Comparison of ENCODE assay signal across 7 cellular contexts in genomic region chr15:78034495-78035191, GRCh38. TPM values are rescaled to one million over a fixed set of nuclear protein-coding genes. Genes with fewer than 3 reads are reported as not detected.
DNase-seq lines count a peak whose midpoint lies in the region; ATAC-seq and TF ChIP-seq lines count a peak whose summit lies in the region.

No MANE protein-coding gene starts in this region.

- no peaks in the 10 kb centered on the region for H3K27me3 Mint-ChIP-seq in activated CD8-positive, alpha-beta T cell treated with anti-CD3 and anti-CD28 coated beads, Interleukin-2, amount 10 ng/mL, durations not matched to agents 7 days and 5 days (ENCODE audit: low read depth)

- TF ChIP-seq CTCF in HL-60 (IDR thresholded peaks at IDR 0.05; ENCODE audit: insufficient read depth, low read length), result no peak

- peak overlapping the region; percentile 64 for H3K4me3 Mint-ChIP-seq in activated CD8-positive, alpha-beta T cell treated with anti-CD3 and anti-CD28 coated beads, Interleukin-2, amount 10 ng/mL, durations not matched to agents 7 days and 5 days

- peaks cover 20 to 42% (median 37%) of the 10 kb centered on the region in 3 donors for H3K4me1 ChIP-seq in skeletal muscle tissue (ENCODE audit: control insufficient read depth in 3 of 3, insufficient read depth in 3 of 3, low read length in 3 of 3)

- peak overlapping the region; percentile 72 for H3K27ac ChIP-seq in HL-60 (replicated peaks)
- peak overlapping the region; percentile 72 for H3K27ac ChIP-seq in skeletal muscle tissue (ENCODE audit: low read depth, low read length)

- H3K4me3 ChIP-seq in HL-60 (replicated peaks; ENCODE audit: insufficient read depth, low read length) (no peak overlapping the region), skeletal muscle tissue (ENCODE audit: low read length in 3 of 3) (peak overlapping the region in 1 of 3 donors; percentile 18)

- CTCF ChIA-PET in activated CD8-positive, alpha-beta T cell treated with anti-CD3 and anti-CD28 coated beads, Interleukin-2, amount 10 ng/mL, durations not matched to agents 7 days and 5 days (lab: Charles Lee), result interaction anchor here (0.7 to 7.0 kb wide), 27 partner anchors 10 to 161 kb away, joined by 3 to 64 read pairs (median 8); partner anchors contain the start of gene TBC1D2B

- POLR2A ChIA-PET in activated CD8-positive, alpha-beta T cell treated with anti-CD3 and anti-CD28 coated beads, Interleukin-2, amount 10 ng/mL, durations not matched to agents 7 days and 5 days (lab: Charles Lee), result interaction anchor here (1.2 to 6.0 kb wide), 9 partner anchors 13 to 69 kb away, joined by 3 to 53 read pairs (median 6); no protein-coding TSS in a partner anchor

- peaks cover 0 to 3% (median 0%) of the 10 kb centered on the region in 3 donors for H3K36me3 ChIP-seq in skeletal muscle tissue (ENCODE audit: control insufficient read depth in 3 of 3, insufficient read depth in 3 of 3, low read length in 3 of 3)

- ATAC-seq in GM21360 (IDR thresholded peaks at IDR 0.05; ENCODE audit: unreplicated experiment) (peak; percentile 62), esophagus mucosa (peak; percentile 26)
- ATAC-seq in activated CD8-positive, alpha-beta T cell treated with anti-CD3 and anti-CD28 coated beads, Interleukin-2, amount 10 ng/mL, durations not matched to agents 7 days and 5 days, result peak; percentile 91

- peaks cover 77% of the 10 kb centered on the region for H3K36me3 Mint-ChIP-seq in activated CD8-positive, alpha-beta T cell treated with anti-CD3 and anti-CD28 coated beads, Interleukin-2, amount 10 ng/mL, durations not matched to agents 7 days and 5 days (ENCODE audit: low read depth)

- H3K27me3 ChIP-seq in HL-60 (ENCODE audit: insufficient read depth, poor library complexity, severe bottlenecking), result no peaks in the 10 kb centered on the region
- no peaks in the 10 kb centered on the region for H3K27me3 ChIP-seq in skeletal muscle tissue (ENCODE audit: control insufficient read depth in 3 of 3, insufficient read depth in 3 of 3, low read length in 3 of 3)

- peaks cover 88% of the 10 kb centered on the region for H3K4me1 Mint-ChIP-seq in activated CD8-positive, alpha-beta T cell treated with anti-CD3 and anti-CD28 coated beads, Interleukin-2, amount 10 ng/mL, durations not matched to agents 7 days and 5 days (ENCODE audit: low read depth)

- DNase-seq in HL-60 (ENCODE audit: low read depth in 1 of 2, low spot score in 1 of 2), result peak in 1 of 2 experiments; percentile 88
- peak; percentile 90 for DNase-seq in activated CD8-positive, alpha-beta T cell treated with anti-CD3 and anti-CD28 coated beads, Interleukin-2, amount 10 ng/mL, durations not matched to agents 7 days and 5 days
- no peak for DNase-seq in OCI-M2 (lab: John Stamatoyannopoulos, UW; ENCODE audit: unreplicated experiment)
- DNase-seq in NCI-H1105 (lab: John Stamatoyannopoulos, UW), result no peak

- H3K27ac Mint-ChIP-seq in activated CD8-positive, alpha-beta T cell treated with anti-CD3 and anti-CD28 coated beads, Interleukin-2, amount 10 ng/mL, durations not matched to agents 7 days and 5 days, result peak overlapping the region; percentile 79

- H3K9me3 Mint-ChIP-seq in activated CD8-positive, alpha-beta T cell treated with anti-CD3 and anti-CD28 coated beads, Interleukin-2, amount 10 ng/mL, durations not matched to agents 7 days and 5 days (ENCODE audit: insufficient read depth), result no peaks in the 10 kb centered on the region

- H3K9me3 ChIP-seq in skeletal muscle tissue (ENCODE audit: control insufficient read depth in 3 of 3, low read length in 3 of 3), result no peaks in the 10 kb centered on the region

- H3K9ac ChIP-seq in skeletal muscle tissue (ENCODE audit: low read depth in 1 of 3, low read length in 3 of 3), result peak overlapping the region in 2 of 3 donors; percentile 28 to 41

RNA-seq across cellular contexts. Expression of gene TBC1D2B, which starts 42.9 kb away (rescaled TPM):
- 100 to 1,000 TPM; 109 to 119 TPM for total RNA-seq in activated CD8-positive, alpha-beta T cell treated with anti-CD3 and anti-CD28 coated beads, Interleukin-2, amount 10 ng/mL, durations not matched to agents 7 days and 5 days
- total RNA-seq in esophagus mucosa, result 18.6 TPM
- total RNA-seq in skeletal muscle tissue, result 30.3 TPM

RNA-seq across cellular contexts. Expression of gene SH2D7, which starts 57.7 kb away (rescaled TPM):
- total RNA-seq in activated CD8-positive, alpha-beta T cell treated with anti-CD3 and anti-CD28 coated beads, Interleukin-2, amount 10 ng/mL, durations not matched to agents 7 days and 5 days, result under 1 TPM; 0.29 to 0.31 TPM
- not detected for total RNA-seq in esophagus mucosa
- not detected for total RNA-seq in skeletal muscle tissue

Comparison
In these comparisons a context has a peak if more than half of its experiments do, and no peak if none do; other contexts are left out.
1. ATAC-seq: peak in every context shown above with its lines; median percentile 91 in activated CD8-positive, alpha-beta T cell treated with anti-CD3 and anti-CD28 coated beads, Interleukin-2, amount 10 ng/mL, durations not matched to agents 7 days and 5 days; 62 in GM21360; 26 in esophagus mucosa.